23 cellular contexts compared by ENCODE assay signal in the genomic region with DNA sequence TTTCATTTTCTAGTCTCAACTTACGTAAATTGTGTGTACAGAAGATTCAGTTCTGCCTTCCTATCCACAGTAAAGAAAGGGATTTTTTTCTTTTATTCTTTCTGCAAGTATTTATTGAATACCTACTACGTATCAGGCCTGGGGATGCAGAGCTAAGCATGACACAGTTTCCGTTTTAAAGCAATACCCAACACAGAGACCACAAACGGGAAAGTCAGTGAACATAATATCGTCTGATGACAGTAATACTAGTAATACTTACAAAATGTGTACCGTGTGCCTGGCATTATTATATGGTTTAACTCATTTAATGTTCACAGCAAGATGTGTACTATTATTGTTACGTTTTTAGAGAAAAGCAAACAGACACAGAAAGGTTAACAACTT. TPM values are rescaled to one million over a fixed set of nuclear protein-coding genes. Genes with fewer than 3 reads are reported as not detected.
DNase-seq lines count a peak whose midpoint lies in the region; ATAC-seq, FAIRE-seq and TF ChIP-seq lines count a peak whose summit lies in the region.
"Had no signal": no experiment of that assay in that cellular context is flagged by ENCODE, and none has a peak within 500 bp of the region (broad histone marks: within the 10 kb centered on the region; RNA-seq: fewer than 3 reads in every experiment).

No MANE protein-coding gene starts in this region.

- no peak for TF ChIP-seq POLR2A in GM12892 (IDR thresholded peaks at IDR 0.05; ENCODE audit: low read depth, low read length)

- H3K4me1 Mint-ChIP-seq in T-helper 17 cell (peaks cover 18% of the 10 kb centered on the region), glutamatergic neuron (ENCODE audit: low read depth, unreplicated experiment) (peaks cover 37% of the 10 kb centered on the region)

- H3K27me3 Mint-ChIP-seq in T-helper 17 cell (no peaks in the 10 kb centered on the region), glutamatergic neuron (ENCODE audit: unreplicated experiment) (no peaks in the 10 kb centered on the region)
- H3K27me3 Mint-ChIP-seq: CD8-positive, alpha-beta memory T cell; IgD-negative memory B cell had no signal

- peak; percentile 9 for FAIRE-seq in GM12892 (lab: Jason Lieb, UNC)
- FAIRE-seq: G401.6, GM19239, HTR-8/SVneo had no signal

- in situ Hi-C loops in G401 (cut with HindIII; ENCODE audit: low sequenced_read_pairs) = no loop called here

- H3K9me3 ChIP-seq in T-helper 17 cell (ENCODE audit: control insufficient read depth, low read length, poor library complexity, severe bottlenecking) = no peaks in the 10 kb centered on the region
- H3K9me3 ChIP-seq: SK-N-SH had no signal

- H3K36me3 ChIP-seq in ACC112 (ENCODE audit: insufficient read depth, low read length) = peaks cover 8% of the 10 kb centered on the region; the same call in 1 of the 2 replicates

- peaks cover 54% of the 10 kb centered on the region for H3K79me2 ChIP-seq in ACC112 (ENCODE audit: control insufficient read depth, insufficient read depth, low read length, unreplicated experiment)

- H3K27ac Mint-ChIP-seq in T-helper 17 cell (peak overlapping the region; percentile 93), glutamatergic neuron (ENCODE audit: unreplicated experiment) (peak overlapping the region; percentile 33)

- peaks cover 6% of the 10 kb centered on the region for H3K36me3 Mint-ChIP-seq in T-helper 17 cell (ENCODE audit: low read depth)
- H3K36me3 Mint-ChIP-seq in glutamatergic neuron (ENCODE audit: unreplicated experiment) = no peaks in the 10 kb centered on the region

- peak; percentile 75 for ATAC-seq in T-helper 17 cell
- ATAC-seq: GM23338 had no signal

- no peak overlapping the region for H2AFZ ChIP-seq in ACC112 (ENCODE audit: low read length, unreplicated experiment)
- H2AFZ ChIP-seq: GM23338 had no signal

- peaks cover 5% of the 10 kb centered on the region for H3K9me3 Mint-ChIP-seq in glutamatergic neuron (ENCODE audit: unreplicated experiment)
- H3K9me3 Mint-ChIP-seq: CD8-positive, alpha-beta memory T cell; GM23338; IgD-negative memory B cell had no signal

- peak overlapping the region; percentile 68 for H3K4me3 Mint-ChIP-seq in T-helper 17 cell
- H3K4me3 Mint-ChIP-seq in glutamatergic neuron (ENCODE audit: unreplicated experiment) = no peak overlapping the region
- H3K4me3 Mint-ChIP-seq: CD8-positive, alpha-beta memory T cell; GM23338 had no signal

- peak overlapping the region; percentile 44 for H3K27ac ChIP-seq in ACC112 (ENCODE audit: low read depth, low read length)
- H3K27ac ChIP-seq: BLaER1 treated with 17β-estradiol and CSF1 and Interleukin-3, amounts not matched to agents 10 nM and 100 nM; HL-60 had no signal

- DNase-seq in GM12892 (ENCODE audit: insufficient read length) (no peak), T-helper 17 cell (no peak), glutamatergic neuron (no peak), G401 (ENCODE audit: low spot score) (no peak), CD1c-positive myeloid dendritic cell (ENCODE audit: extremely low spot score) (no peak), DMS 273 treated with DMSO at 0.1 percent for 48 hours (lab: John Stamatoyannopoulos, UW) (no peak)
- DNase-seq: CD8-positive, alpha-beta memory T cell; DND-41; Karpas-422; NCI-H1105 treated with DMSO at 0.1 percent for 48 hours; NCI-H510A; NCI-H774; RPMI8226; SHP77 treated with DMSO at 0.1 percent for 48 hours; SK-N-SH had no signal

- no peak for TF ChIP-seq CTCF in glutamatergic neuron (IDR thresholded peaks at IDR 0.05; ENCODE audit: partially characterized antibody, unreplicated experiment)

- peak overlapping the region; percentile 11; the same call in 1 of the 2 replicates for H3K4me3 ChIP-seq in ACC112 (ENCODE audit: low read depth, low read length)
- H3K4me3 ChIP-seq: BLaER1 treated with 17β-estradiol and CSF1 and Interleukin-3, amounts not matched to agents 10 nM and 100 nM; GM23338 had no signal

- H3K4me1 ChIP-seq in ACC112 (ENCODE audit: control insufficient read depth, insufficient read depth, low read length, unreplicated experiment) = peaks cover 33% of the 10 kb centered on the region

- no peaks in the 10 kb centered on the region for H3K27me3 ChIP-seq in ACC112 (ENCODE audit: insufficient read depth, low read length)
- H3K27me3 ChIP-seq: BLaER1 treated with 17β-estradiol and CSF1 and Interleukin-3, amounts not matched to agents 10 nM and 100 nM had no signal

RNA-seq across cellular contexts. Expression of gene REEP3, which starts 22.4 kb away (rescaled TPM):
- polyA plus RNA-seq in GM12892 (2012; ENCODE audit: missing spikeins) = 17.4 TPM
- total RNA-seq in T-helper 17 cell (10 to 100 TPM; 21.1 TPM), glutamatergic neuron (ENCODE audit: unreplicated experiment) (47.1 TPM)
- 18.6 and 21.7 TPM in 2 replicates for total RNA-seq in G401 (2014; rRNA removed; shearing (Covaris generic))
